28 cellular contexts compared by ENCODE assay signal in genomic region chr2:147197754-147198153, GRCh38.
A peak's percentile ranks its signal among the peaks of the same experiment; 100 is the strongest.
DNase-seq lines count a peak whose midpoint lies in the region; ATAC-seq and TF ChIP-seq lines count a peak whose summit lies in the region.
"Had no signal": no experiment of that assay in that cellular context is flagged by ENCODE, and none has a peak within 500 bp of the region (broad histone marks: within the 10 kb centered on the region; RNA-seq: fewer than 3 reads in every experiment).

No MANE protein-coding gene starts in this region.

- no peak overlapping the region for H3K4me3 Mint-ChIP-seq in neural progenitor cell
- no peak overlapping the region for H3K4me3 Mint-ChIP-seq in activated CD4-positive, alpha-beta memory T cell treated with anti-CD3 and anti-CD28 coated beads for 36 hours
- H3K4me3 Mint-ChIP-seq: activated B cell treated with CpG ODN at 0.5 μM for 24 hours; activated CD8-positive, alpha-beta memory T cell treated with anti-CD3 and anti-CD28 coated beads, Interleukin-2, amount 10 ng/mL, durations not matched to agents 7 days and 5 days; activated naive CD8-positive, alpha-beta T cell treated with anti-CD3 and anti-CD28 coated beads, Interleukin-2, amount 10 ng/mL, durations not matched to agents 7 days and 5 days; activated T-cell treated with anti-CD3 and anti-CD28 coated beads, Interleukin-2, amount 50 U/mL, for 4 hours; naive thymus-derived CD8-positive, alpha-beta T cell had no signal

- CTCF ChIA-PET in activated CD4-positive, alpha-beta memory T cell treated with anti-CD3 and anti-CD28 coated beads for 36 hours (lab: Charles Lee): no interaction called here

- no peaks in the 10 kb centered on the region for H3K9me3 ChIP-seq in neural progenitor cell (ENCODE audit: low read depth)
- H3K9me3 ChIP-seq: gastroesophageal sphincter, lower lobe of right lung, SK-N-SH had no signal

- no peak overlapping the region for H3K9ac ChIP-seq in neural progenitor cell
- H3K9ac ChIP-seq: SK-N-SH had no signal

- no peak overlapping the region for H3K4me3 ChIP-seq in neural progenitor cell
- H3K4me3 ChIP-seq: gastroesophageal sphincter, lower lobe of right lung had no signal

- no peaks in the 10 kb centered on the region for H3K27me3 ChIP-seq in neural progenitor cell
- H3K27me3 ChIP-seq: gastroesophageal sphincter had no signal

- peaks cover 32% of the 10 kb centered on the region for H3K4me1 Mint-ChIP-seq in neural progenitor cell
- H3K4me1 Mint-ChIP-seq in activated CD4-positive, alpha-beta memory T cell treated with anti-CD3 and anti-CD28 coated beads for 36 hours (ENCODE audit: low read depth): no peaks in the 10 kb centered on the region
- H3K4me1 Mint-ChIP-seq: activated B cell treated with CpG ODN at 0.5 μM for 24 hours; activated CD8-positive, alpha-beta memory T cell treated with anti-CD3 and anti-CD28 coated beads, Interleukin-2, amount 10 ng/mL, durations not matched to agents 7 days and 5 days; activated naive CD8-positive, alpha-beta T cell treated with anti-CD3 and anti-CD28 coated beads, Interleukin-2, amount 10 ng/mL, durations not matched to agents 7 days and 5 days; naive thymus-derived CD8-positive, alpha-beta T cell had no signal

- H3K79me2 ChIP-seq in neural progenitor cell (ENCODE audit: low read depth): no peaks in the 10 kb centered on the region

- no peak for ATAC-seq in HG03097 (IDR thresholded peaks at IDR 0.05; ENCODE audit: low FRiP score, unreplicated experiment)
- ATAC-seq: activated CD8-positive, alpha-beta memory T cell treated with anti-CD3 and anti-CD28 coated beads, Interleukin-2, amount 10 ng/mL, durations not matched to agents 7 days and 5 days; activated T-cell treated with anti-CD3 and anti-CD28 coated beads, Interleukin-2, amount 50 U/mL, for 4 hours; gastroesophageal sphincter; lower lobe of right lung; naive thymus-derived CD8-positive, alpha-beta T cell had no signal

- peak overlapping the region; percentile 81 for H3K27ac ChIP-seq in neural progenitor cell
- H3K27ac ChIP-seq: 22Rv1, C4-2B, gastroesophageal sphincter, HL-60, lower lobe of right lung had no signal

- TF ChIP-seq CTCF in neural progenitor cell (IDR thresholded peaks at IDR 0.05) (no peak), GM20000 (IDR thresholded peaks at IDR 0.05; ENCODE audit: extremely low read depth, missing control alignments) (no peak)

- no peak overlapping the region for H3K4me2 ChIP-seq in neural progenitor cell
- H3K4me2 ChIP-seq: SK-N-SH had no signal

- POLR2A ChIA-PET in activated CD4-positive, alpha-beta memory T cell treated with anti-CD3 and anti-CD28 coated beads for 36 hours (lab: Charles Lee): no interaction called here

- peaks cover 15% of the 10 kb centered on the region for H3F3A ChIP-seq in neural progenitor cell (ENCODE audit: low read depth)

- peaks cover 29% of the 10 kb centered on the region for H3K4me1 ChIP-seq in neural progenitor cell
- H3K4me1 ChIP-seq: lower lobe of right lung had no signal

- no peaks in the 10 kb centered on the region for H3K36me3 Mint-ChIP-seq in neural progenitor cell
- no peaks in the 10 kb centered on the region for H3K36me3 Mint-ChIP-seq in activated CD4-positive, alpha-beta memory T cell treated with anti-CD3 and anti-CD28 coated beads for 36 hours
- H3K36me3 Mint-ChIP-seq: activated CD8-positive, alpha-beta memory T cell treated with anti-CD3 and anti-CD28 coated beads, Interleukin-2, amount 10 ng/mL, durations not matched to agents 7 days and 5 days; activated naive CD8-positive, alpha-beta T cell treated with anti-CD3 and anti-CD28 coated beads, Interleukin-2, amount 10 ng/mL, durations not matched to agents 7 days and 5 days; naive thymus-derived CD8-positive, alpha-beta T cell had no signal

- no peak overlapping the region for H2AFZ ChIP-seq in neural progenitor cell (replicated peaks)

- H3K27me3 Mint-ChIP-seq in neural progenitor cell (ENCODE audit: insufficient read depth, low read depth): peaks cover 5% of the 10 kb centered on the region
- no peaks in the 10 kb centered on the region for H3K27me3 Mint-ChIP-seq in activated CD4-positive, alpha-beta memory T cell treated with anti-CD3 and anti-CD28 coated beads for 36 hours
- H3K27me3 Mint-ChIP-seq: activated B cell treated with CpG ODN at 0.5 μM for 24 hours; activated CD8-positive, alpha-beta memory T cell treated with anti-CD3 and anti-CD28 coated beads, Interleukin-2, amount 10 ng/mL, durations not matched to agents 7 days and 5 days had no signal

- no peak overlapping the region for H3K27ac Mint-ChIP-seq in neural progenitor cell
- H3K27ac Mint-ChIP-seq in activated CD4-positive, alpha-beta memory T cell treated with anti-CD3 and anti-CD28 coated beads for 36 hours: no peak overlapping the region
- H3K27ac Mint-ChIP-seq: activated B cell treated with CpG ODN at 0.5 μM for 24 hours; activated CD8-positive, alpha-beta memory T cell treated with anti-CD3 and anti-CD28 coated beads, Interleukin-2, amount 10 ng/mL, durations not matched to agents 7 days and 5 days; activated naive CD8-positive, alpha-beta T cell treated with anti-CD3 and anti-CD28 coated beads, Interleukin-2, amount 10 ng/mL, durations not matched to agents 7 days and 5 days; naive thymus-derived CD8-positive, alpha-beta T cell had no signal

- no peaks in the 10 kb centered on the region for H3K36me3 ChIP-seq in neural progenitor cell
- H3K36me3 ChIP-seq: gastroesophageal sphincter, lower lobe of right lung had no signal

- intact Hi-C loops in activated CD4-positive, alpha-beta memory T cell treated with anti-CD3 and anti-CD28 coated beads for 36 hours (cut with micrococcal nuclease): no loop called here

- H3K9me3 Mint-ChIP-seq in neural progenitor cell: no peaks in the 10 kb centered on the region
- H3K9me3 Mint-ChIP-seq in activated CD4-positive, alpha-beta memory T cell treated with anti-CD3 and anti-CD28 coated beads for 36 hours: no peaks in the 10 kb centered on the region
- H3K9me3 Mint-ChIP-seq: activated B cell treated with CpG ODN at 0.5 μM for 24 hours; activated naive CD8-positive, alpha-beta T cell treated with anti-CD3 and anti-CD28 coated beads, Interleukin-2, amount 10 ng/mL, durations not matched to agents 7 days and 5 days had no signal

- peak; percentile 50 for DNase-seq in DMS 273 (lab: John Stamatoyannopoulos, UW; ENCODE audit: unreplicated experiment)
- DNase-seq in DMS 273 treated with DMSO at 0.1 percent for 48 hours (lab: John Stamatoyannopoulos, UW): no peak
- DNase-seq in NCI-H1436 (lab: John Stamatoyannopoulos, UW): peak; percentile 58
- DNase-seq in NCI-H524 (lab: John Stamatoyannopoulos, UW): peak; percentile 9 to 65
- no peak for DNase-seq in neural progenitor cell (ENCODE audit: low spot score)
- DNase-seq in activated CD4-positive, alpha-beta memory T cell treated with anti-CD3 and anti-CD28 coated beads for 36 hours: no peak
- DNase-seq in GM20000 (ENCODE audit: low spot score): no peak
- DNase-seq: activated B cell treated with CpG ODN at 0.5 μM for 24 hours; activated CD4-positive, alpha-beta T cell treated with anti-CD3 and anti-CD28 coated beads, Interleukin-2, amount 50 U/mL, for 1 hour; activated CD8-positive, alpha-beta memory T cell treated with anti-CD3 and anti-CD28 coated beads, Interleukin-2, amount 10 ng/mL, durations not matched to agents 7 days and 5 days; activated gamma-delta T cell; activated naive CD8-positive, alpha-beta T cell treated with anti-CD3 and anti-CD28 coated beads, Interleukin-2, amount 10 ng/mL, durations not matched to agents 7 days and 5 days; activated T-cell treated with anti-CD3 and anti-CD28 coated beads, Interleukin-2, amount 50 U/mL, for 4 hours; aorta; COR-L47; EL; KBM-7; lower lobe of right lung; naive thymus-derived CD8-positive, alpha-beta T cell; NCI-H2029; SK-N-SH; stimulated activated CD4-positive, alpha-beta T cell treated with anti-CD3 and anti-CD28 coated beads, Interleukin-4, amount 100 ng/mL, for 24 hours; trophoblast cell had no signal

- no peaks in the 10 kb centered on the region for H4K20me1 ChIP-seq in neural progenitor cell (ENCODE audit: low read depth)

Comparison
In these comparisons a context has a peak if more than half of its experiments do, and no peak if none do; other contexts are left out.
1. DNase-seq: peak in DMS 273 (single experiment), NCI-H1436 (single experiment) and NCI-H524 (2 of 2); none in DMS 273 treated with DMSO at 0.1 percent for 48 hours (single experiment), neural progenitor cell (single experiment), activated CD4-positive, alpha-beta memory T cell treated with anti-CD3 and anti-CD28 coated beads for 36 hours (single experiment) and GM20000 (single experiment).